ENCODE assay signal across 11 cellular contexts in the genomic region with DNA sequence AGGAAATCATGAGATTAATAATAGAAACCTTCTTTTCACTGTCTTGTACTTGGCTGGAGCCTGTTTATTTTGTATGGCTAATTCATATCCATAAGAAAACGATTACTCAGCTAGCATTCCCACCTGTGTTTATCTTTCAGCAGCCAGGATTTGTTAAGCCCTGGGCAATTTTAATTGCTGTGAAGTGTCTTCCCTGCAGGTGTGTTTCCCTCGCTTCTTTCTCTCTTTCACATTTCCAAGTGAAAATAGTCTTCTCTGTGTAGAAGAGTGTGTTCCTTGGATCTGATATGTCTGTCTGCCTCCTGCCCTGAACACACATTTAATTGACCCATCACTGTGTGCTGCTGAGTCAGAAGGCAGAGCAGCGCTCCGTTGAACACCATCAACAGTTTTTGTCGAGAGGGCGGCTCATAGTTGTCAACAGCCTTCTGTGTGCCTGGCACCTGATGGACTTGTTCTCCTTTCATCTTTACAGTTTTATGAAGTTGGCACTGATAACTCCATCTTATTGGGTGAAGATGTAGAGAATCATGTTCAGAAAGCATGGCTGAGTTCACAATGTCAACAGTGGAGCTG.
A peak's percentile ranks its signal among the peaks of the same experiment; 100 is the strongest.
DNase-seq lines count a peak whose midpoint lies in the region; ATAC-seq and TF ChIP-seq lines count a peak whose summit lies in the region.
"Had no signal": no experiment of that assay in that cellular context is flagged by ENCODE, and none has a peak within 500 bp of the region (broad histone marks: within the 10 kb centered on the region; RNA-seq: fewer than 3 reads in every experiment).

No MANE protein-coding gene starts in this region.

- in situ Hi-C loops in Caki2 (cut with HindIII; ENCODE audit: low pct_unique_long_range_greater_than_20kb, low sequenced_read_pairs): no loop called here

- no peak for TF ChIP-seq EP300 in ovary (IDR thresholded peaks at IDR 0.05)

- H3K4me3 Mint-ChIP-seq in chondrocyte (ENCODE audit: unreplicated experiment) (no peak overlapping the region), osteocyte (ENCODE audit: unreplicated experiment) (no peak overlapping the region)

- intact Hi-C loops in ovary (cut with DNase I): loop anchor here in 2 of 4 donors (2.0 to 10.0 kb wide), 2 partner anchors 78 to 84 kb away; a partner anchor contains a TSS

- DNase-seq in Caki2 (ENCODE audit: low read depth): peak; percentile 25
- peak; percentile 68 for DNase-seq in NCI-H2171 treated with DMSO at 0.1 percent for 48 hours (lab: John Stamatoyannopoulos, UW)
- DNase-seq in chondrocyte (ENCODE audit: low spot score): no peak
- DNase-seq in osteocyte (ENCODE audit: extremely low spot score, unreplicated experiment): peak; percentile 21
- no peak for DNase-seq in AML-193 (lab: John Stamatoyannopoulos, UW)
- no peak for DNase-seq in RPMI8226
- DNase-seq in ovary: no peak
- DNase-seq: activated CD8-positive, alpha-beta memory T cell treated with anti-CD3 and anti-CD28 coated beads, Interleukin-2, amount 50 U/mL, for 4 hours; BE2C; mucosa of descending colon had no signal

- no peak overlapping the region for H3K4me3 ChIP-seq in ovary
- H3K4me3 ChIP-seq: mucosa of descending colon had no signal

- H3K36me3 Mint-ChIP-seq in chondrocyte (ENCODE audit: low read depth): no peaks in the 10 kb centered on the region
- H3K36me3 Mint-ChIP-seq in osteocyte (ENCODE audit: unreplicated experiment): no peaks in the 10 kb centered on the region

- H3K27ac Mint-ChIP-seq in chondrocyte (ENCODE audit: unreplicated experiment) (peak overlapping the region; percentile 85), osteocyte (ENCODE audit: unreplicated experiment) (peak overlapping the region; percentile 85)

- peak overlapping the region in 1 of 2 donors; percentile 78 for H3K27ac ChIP-seq in ovary

- TF ChIP-seq CTCF in chondrocyte (IDR thresholded peaks at IDR 0.05) (no peak), osteocyte (IDR thresholded peaks at IDR 0.05) (no peak), ovary (IDR thresholded peaks at IDR 0.05) (no peak)

- H3K27me3 ChIP-seq in ovary: no peaks in the 10 kb centered on the region

- TF ChIP-seq POLR2A in ovary (IDR thresholded peaks at IDR 0.05): no peak

- H3K9me3 Mint-ChIP-seq in chondrocyte (ENCODE audit: low read depth): no peaks in the 10 kb centered on the region
- no peaks in the 10 kb centered on the region for H3K9me3 Mint-ChIP-seq in osteocyte (ENCODE audit: unreplicated experiment)

- H3K4me1 Mint-ChIP-seq in chondrocyte (ENCODE audit: low read depth) (peaks cover 56% of the 10 kb centered on the region), osteocyte (ENCODE audit: unreplicated experiment) (peaks cover 41% of the 10 kb centered on the region)

- H3K4me1 ChIP-seq in ovary (ENCODE audit: insufficient read depth): peaks cover 13% of the 10 kb centered on the region
- H3K4me1 ChIP-seq: BE2C had no signal

- H3K36me3 ChIP-seq in ovary: no peaks in the 10 kb centered on the region
- H3K36me3 ChIP-seq: BE2C had no signal

- H3K27me3 Mint-ChIP-seq in chondrocyte (ENCODE audit: low read depth): no peaks in the 10 kb centered on the region
- H3K27me3 Mint-ChIP-seq in osteocyte (ENCODE audit: unreplicated experiment): peaks cover 11% of the 10 kb centered on the region

- 66 to 78% (median 74%) methylated on average over 6 of the region's 6 CpGs for WGBS in ovary, 3 donors

- H3K9me3 ChIP-seq in ovary: no peaks in the 10 kb centered on the region
- H3K9me3 ChIP-seq: BE2C, mucosa of descending colon had no signal

- ATAC-seq in HG03460 (IDR thresholded peaks at IDR 0.05; ENCODE audit: unreplicated experiment): no peak
- ATAC-seq: mucosa of descending colon had no signal

Comparison
In these comparisons a context has a peak if more than half of its experiments do, and no peak if none do; other contexts are left out.
1. DNase-seq: peak in Caki2 (single experiment), NCI-H2171 treated with DMSO at 0.1 percent for 48 hours (single experiment) and osteocyte (single experiment); none in chondrocyte (single experiment), AML-193 (0 of 2), RPMI8226 (single experiment) and ovary (0 of 5).